Comparison of ENCODE assay signal across 8 cellular contexts in genomic region chr11:113314389-113315301, GRCh38. TPM values are rescaled to one million over a fixed set of nuclear protein-coding genes. Genes with fewer than 3 reads are reported as not detected.
A peak's percentile ranks its signal among the peaks of the same experiment; 100 is the strongest.
DNase-seq lines count a peak whose midpoint lies in the region; ATAC-seq and TF ChIP-seq lines count a peak whose summit lies in the region.

TSS of gene TTC12 (plus strand) at chr11:113314583. CDS start at chr11:113316258, 1,675 bp downstream.

- peak within 1 kb of the TSS; percentile 86 to 88 for H3K27ac Mint-ChIP-seq in activated naive CD4-positive, alpha-beta T cell treated with anti-CD3 and anti-CD28 coated beads, Interleukin-2, amount 50 U/mL, for 72 hours
- peak within 1 kb of the TSS; percentile 82 for H3K27ac Mint-ChIP-seq in osteocyte (ENCODE audit: unreplicated experiment)

- peaks cover 11% of the 10 kb centered on the region for H3K4me1 ChIP-seq in KMS-11 (ENCODE audit: low read depth, poor library complexity, severe bottlenecking)
- H3K4me1 ChIP-seq in testis: peaks cover 9% of the 10 kb centered on the region

- H4K20me1 ChIP-seq in KMS-11 (ENCODE audit: insufficient read depth): no peaks in the 10 kb centered on the region

- H3K79me2 ChIP-seq in KMS-11 (ENCODE audit: insufficient read depth, low read depth): no peaks in the 10 kb centered on the region

- ATAC-seq in GM21717 (IDR thresholded peaks at IDR 0.05; ENCODE audit: unreplicated experiment): peak; percentile 99
- ATAC-seq in activated naive CD4-positive, alpha-beta T cell treated with anti-CD3 and anti-CD28 coated beads, Interleukin-2, amount 50 U/mL, for 72 hours: peak; percentile 98 to 100

- 4 to 25% methylated on average over 22 to 58 of the region's 64 CpGs for WGBS in testis, 2 donors

- no peaks in the 10 kb centered on the region for H3K27me3 Mint-ChIP-seq in osteocyte (ENCODE audit: unreplicated experiment)

- DNase-seq in DMS79 (lab: John Stamatoyannopoulos, UW) (peak; percentile 67), SK-N-MC (ENCODE audit: low read depth, low spot score) (no peak), head of caudate nucleus (peak; percentile 85 to 97 (median 92)), osteocyte (ENCODE audit: extremely low spot score, unreplicated experiment) (peak; percentile 96), testis (peak; percentile 96)
- DNase-seq in activated naive CD4-positive, alpha-beta T cell treated with anti-CD3 and anti-CD28 coated beads, Interleukin-2, amount 50 U/mL, for 72 hours (ENCODE audit: low spot score in 2 of 2): peak; percentile 95 to 96

- peaks cover 18% of the 10 kb centered on the region for H3K4me1 Mint-ChIP-seq in osteocyte (ENCODE audit: unreplicated experiment)

- H3K4me3 ChIP-seq in KMS-11 (IDR thresholded peaks at IDR 0.05; ENCODE audit: insufficient read depth, low read depth, low read length) (no peak within 1 kb of the TSS), SK-N-MC (0 out of 2 replicates have a peak within 1 kb of the TSS, but pooled peaks have one; percentile 34), testis (peak within 1 kb of the TSS; percentile 71 to 78)

- H3K36me3 ChIP-seq in KMS-11 (ENCODE audit: insufficient read depth): no peaks in the 10 kb centered on the region
- no peaks in the 10 kb centered on the region for H3K36me3 ChIP-seq in SK-N-MC (ENCODE audit: insufficient read depth, low read length)
- no peaks in the 10 kb centered on the region for H3K36me3 ChIP-seq in testis (ENCODE audit: low read depth, missing control alignments)

- TF ChIP-seq CTCF in KMS-11 (conservative IDR thresholded peaks at IDR 0.05; ENCODE audit: low read depth, low read length) (no peak), osteocyte (IDR thresholded peaks at IDR 0.05) (no peak), testis (IDR thresholded peaks at IDR 0.05) (no peak)

- no peaks in the 10 kb centered on the region for H3K27me3 ChIP-seq in KMS-11 (ENCODE audit: insufficient read depth, low read depth)
- no peaks in the 10 kb centered on the region for H3K27me3 ChIP-seq in testis

- peak within 1 kb of the TSS; percentile 85 for H3K4me3 Mint-ChIP-seq in osteocyte (ENCODE audit: unreplicated experiment)

- peaks cover 0 to 10% of the 10 kb centered on the region in 2 donors for H3K9me3 Mint-ChIP-seq in activated naive CD4-positive, alpha-beta T cell treated with anti-CD3 and anti-CD28 coated beads, Interleukin-2, amount 50 U/mL, for 72 hours
- H3K9me3 Mint-ChIP-seq in osteocyte (ENCODE audit: unreplicated experiment): peaks cover 4% of the 10 kb centered on the region

- H3K36me3 Mint-ChIP-seq in activated naive CD4-positive, alpha-beta T cell treated with anti-CD3 and anti-CD28 coated beads, Interleukin-2, amount 50 U/mL, for 72 hours: peaks cover 24 to 29% of the 10 kb centered on the region in 2 donors
- peaks cover 21% of the 10 kb centered on the region for H3K36me3 Mint-ChIP-seq in osteocyte (ENCODE audit: unreplicated experiment)

- H3K27ac ChIP-seq in KMS-11 (0 out of 2 replicates have a peak within 1 kb of the TSS, but pooled peaks have one; percentile 30), SK-N-MC (no peak within 1 kb of the TSS), testis (peak within 1 kb of the TSS; percentile 60 to 82)

- peak within 1 kb of the TSS; percentile 74 for H2AFZ ChIP-seq in KMS-11 (ENCODE audit: low read depth)

- no peaks in the 10 kb centered on the region for H3K9me3 ChIP-seq in SK-N-MC (ENCODE audit: low read depth, low read length)
- H3K9me3 ChIP-seq in testis: no peaks in the 10 kb centered on the region

- H3K4me2 ChIP-seq in KMS-11: peak within 1 kb of the TSS; percentile 73; the same call in 1 of the 2 replicates

- H3K9ac ChIP-seq in KMS-11 (peak within 1 kb of the TSS; percentile 52; the same call in 1 of the 2 replicates), SK-N-MC (ENCODE audit: insufficient read length) (no peak within 1 kb of the TSS)

- intact Hi-C loops in head of caudate nucleus (cut with DNase I): no loop called here
- intact Hi-C loops in testis (cut with DNase I; ENCODE audit: low total_unique reads): no loop called here

- TF ChIP-seq POLR2A in testis (IDR thresholded peaks at IDR 0.05): no peak

RNA-seq across cellular contexts. Expression of gene TTC12, which starts in this region (rescaled TPM):
- total RNA-seq in activated naive CD4-positive, alpha-beta T cell treated with anti-CD3 and anti-CD28 coated beads, Interleukin-2, amount 50 U/mL, for 72 hours: 10 to 100 TPM in 1 of 2 donors, 1 to 10 TPM in 1; 5.4 to 15.7 TPM
- total RNA-seq in osteocyte (12.6 and 13.2 TPM in 2 replicates), testis (10 to 100 TPM; 42.1 to 81.3 TPM)
- 123 TPM for polyA plus RNA-seq in testis (ENCODE audit: insufficient read depth, low read depth, low replicate concordance)
